15 cellular contexts compared by ENCODE assay signal in the genomic region with DNA sequence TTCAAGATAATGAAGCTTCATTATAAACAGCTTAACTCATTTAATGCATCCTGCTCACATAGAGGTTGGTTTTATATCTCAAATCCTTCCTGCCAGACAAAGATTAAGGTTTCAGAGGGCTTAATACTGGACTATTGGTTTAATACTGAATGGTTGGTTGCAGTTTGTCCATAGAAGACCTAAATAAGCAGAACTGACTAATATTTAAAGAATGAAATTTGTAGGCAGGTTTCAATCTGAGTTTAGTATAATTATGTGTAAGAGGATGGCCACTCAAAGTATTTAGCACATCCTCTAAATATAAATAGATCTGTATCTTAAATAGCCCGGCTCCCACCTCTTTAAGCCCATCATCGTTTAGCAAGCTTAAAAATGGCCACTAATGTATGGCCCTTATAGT.
DNase-seq lines count a peak whose midpoint lies in the region; ATAC-seq and TF ChIP-seq lines count a peak whose summit lies in the region.
"Had no signal": no experiment of that assay in that cellular context is flagged by ENCODE, and none has a peak within 500 bp of the region (broad histone marks: within the 10 kb centered on the region; RNA-seq: fewer than 3 reads in every experiment).

No MANE protein-coding gene starts in this region.

- no peaks in the 10 kb centered on the region for H3K27me3 Mint-ChIP-seq in progenitor cell of endocrine pancreas
- H3K27me3 Mint-ChIP-seq: CD4-positive, alpha-beta memory T cell had no signal

- no peak for TF ChIP-seq CTCF in progenitor cell of endocrine pancreas (IDR thresholded peaks at IDR 0.05; ENCODE audit: unreplicated experiment)

- DNase-seq in iris pigment epithelial cell (ENCODE audit: low read depth) (peak; percentile 28), progenitor cell of endocrine pancreas (ENCODE audit: low spot score, unreplicated experiment) (no peak), AG08396 (ENCODE audit: low spot score) (no peak)
- no peak for DNase-seq in stimulated activated CD4-positive, alpha-beta T cell treated with anti-CD3 and anti-CD28 coated beads, Interleukin-1b, Interleukin-23, amount 100 ng/mL, for 48 hours
- DNase-seq: activated CD8-positive, alpha-beta memory T cell treated with anti-CD3 and anti-CD28 coated beads, Interleukin-2, amount 50 U/mL, for 4 hours; aorta; CD4-positive, alpha-beta memory T cell; heart left ventricle; KG1; left ventricle myocardium superior; stimulated activated CD8-positive, alpha-beta memory T cell treated with anti-CD3 and anti-CD28 coated beads, Interleukin-4, amount 100 ng/mL, for 48 hours had no signal

- no peak overlapping the region for H3K27ac Mint-ChIP-seq in progenitor cell of endocrine pancreas
- H3K27ac Mint-ChIP-seq: CD4-positive, alpha-beta memory T cell had no signal

- H3K9me3 Mint-ChIP-seq in progenitor cell of endocrine pancreas (ENCODE audit: low read depth), result no peaks in the 10 kb centered on the region

- ATAC-seq in GM18858 (IDR thresholded peaks at IDR 0.05; ENCODE audit: unreplicated experiment) (peak; percentile 82), GM21786 (IDR thresholded peaks at IDR 0.05; ENCODE audit: unreplicated experiment) (peak; percentile 55), HG03196 (IDR thresholded peaks at IDR 0.05; ENCODE audit: unreplicated experiment) (peak; percentile 57), GM21515 (IDR thresholded peaks at IDR 0.05; ENCODE audit: unreplicated experiment) (no peak)
- ATAC-seq: heart left ventricle, left ventricle myocardium superior had no signal

- H3K4me1 Mint-ChIP-seq in progenitor cell of endocrine pancreas (ENCODE audit: low read depth), result peaks cover 2% of the 10 kb centered on the region

- H3K36me3 Mint-ChIP-seq in progenitor cell of endocrine pancreas (ENCODE audit: insufficient read depth), result peaks cover 22% of the 10 kb centered on the region

- no peak overlapping the region for H3K4me3 Mint-ChIP-seq in progenitor cell of endocrine pancreas (ENCODE audit: low read depth)
- H3K4me3 Mint-ChIP-seq: CD4-positive, alpha-beta memory T cell had no signal
